Comparison of ENCODE assay signal across 37 cellular contexts in the genomic region with DNA sequence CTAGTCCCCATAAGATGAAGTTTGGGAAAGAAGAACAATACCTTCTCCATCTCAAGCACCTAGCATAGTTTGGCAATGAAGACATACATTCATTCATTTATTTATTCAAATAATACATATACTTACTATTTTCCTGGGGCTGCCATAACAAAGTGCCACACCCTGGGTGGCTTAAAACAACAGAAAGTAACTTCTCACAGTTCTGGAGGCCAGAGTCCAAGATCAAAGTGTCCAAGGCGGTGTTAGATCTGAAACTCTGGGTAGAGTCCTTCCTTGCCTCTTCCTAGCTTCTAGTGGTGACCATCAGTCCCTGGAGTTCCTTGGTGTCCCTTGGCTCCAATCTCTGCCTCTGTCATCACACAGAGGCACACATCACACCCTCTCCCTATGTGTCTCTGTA.
DNase-seq lines count a peak whose midpoint lies in the region; ATAC-seq, FAIRE-seq and TF ChIP-seq lines count a peak whose summit lies in the region.
"Had no signal": no experiment of that assay in that cellular context is flagged by ENCODE, and none has a peak within 500 bp of the region (broad histone marks: within the 10 kb centered on the region; RNA-seq: fewer than 3 reads in every experiment).

No MANE protein-coding gene starts in this region.

- intact Hi-C loops in colonic mucosa (cut with DNase I) (no loop called here), left colon (cut with DNase I, micrococcal nuclease) (no loop called here), mucosa of descending colon (cut with DNase I, micrococcal nuclease) (no loop called here)

- no peak overlapping the region for H3K27ac ChIP-seq in colonic mucosa
- H3K27ac ChIP-seq in small intestine (ENCODE audit: low read depth in 1 of 2, low read length in 1 of 2) = no peak overlapping the region
- H3K27ac ChIP-seq: 22Rv1; A549; BLaER1; BLaER1 treated with 17β-estradiol and CSF1 and Interleukin-3, amounts not matched to agents 10 nM and 100 nM; C4-2B had no signal

- peak; percentile 77 for ATAC-seq in left colon
- peak; percentile 70 for ATAC-seq in mucosa of descending colon
- ATAC-seq: A549; CD8-positive, alpha-beta T cell had no signal

- H3K36me3 Mint-ChIP-seq in type B pancreatic cell = no peaks in the 10 kb centered on the region
- H3K36me3 Mint-ChIP-seq: CD14-positive monocyte; CD4-positive, alpha-beta memory T cell; CD4-positive, CD25-positive, alpha-beta regulatory T cell; CD8-positive, alpha-beta memory T cell; CD8-positive, alpha-beta T cell had no signal

- H3K27me3 Mint-ChIP-seq in type B pancreatic cell = peaks cover 31% of the 10 kb centered on the region
- H3K27me3 Mint-ChIP-seq: CD4-positive, CD25-positive, alpha-beta regulatory T cell had no signal

- no peak overlapping the region for H3K4me3 ChIP-seq in colonic mucosa
- H3K4me3 ChIP-seq in mucosa of descending colon = no peak overlapping the region
- no peak overlapping the region for H3K4me3 ChIP-seq in small intestine (ENCODE audit: low read depth in 1 of 2, low read length in 2 of 2)
- H3K4me3 ChIP-seq: A549; BLaER1; BLaER1 treated with 17β-estradiol and CSF1 and Interleukin-3, amounts not matched to agents 10 nM and 100 nM had no signal

- no peaks in the 10 kb centered on the region for H3K4me1 Mint-ChIP-seq in type B pancreatic cell (ENCODE audit: unreplicated experiment)
- H3K4me1 Mint-ChIP-seq: CD14-positive monocyte; CD4-positive, CD25-positive, alpha-beta regulatory T cell; CD8-positive, alpha-beta memory T cell had no signal

- no peaks in the 10 kb centered on the region for H3K27me3 ChIP-seq in colonic mucosa
- H3K27me3 ChIP-seq in small intestine (ENCODE audit: control insufficient read depth in 2 of 2, insufficient read depth in 2 of 2, low read length in 2 of 2) = no peaks in the 10 kb centered on the region
- H3K27me3 ChIP-seq: BE2C; BLaER1; BLaER1 treated with 17β-estradiol and CSF1 and Interleukin-3, amounts not matched to agents 10 nM and 100 nM had no signal

- H3K4me3 Mint-ChIP-seq in type B pancreatic cell = no peak overlapping the region
- H3K4me3 Mint-ChIP-seq: B cell; CD14-positive monocyte; CD4-positive, alpha-beta memory T cell; CD4-positive, alpha-beta T cell; CD4-positive, CD25-positive, alpha-beta regulatory T cell; CD8-positive, alpha-beta T cell had no signal

- 12 to 70% (median 43%) methylated on average over 1 of the region's 1 CpG for WGBS in small intestine, 3 donors

- H3K36me3 ChIP-seq in colonic mucosa = no peaks in the 10 kb centered on the region
- no peaks in the 10 kb centered on the region for H3K36me3 ChIP-seq in mucosa of descending colon (ENCODE audit: low read depth)
- H3K36me3 ChIP-seq in small intestine (ENCODE audit: control insufficient read depth in 2 of 2, insufficient read depth in 2 of 2, low read length in 2 of 2) = no peaks in the 10 kb centered on the region
- H3K36me3 ChIP-seq: BE2C; BLaER1; BLaER1 treated with 17β-estradiol and CSF1 and Interleukin-3, amounts not matched to agents 10 nM and 100 nM had no signal

- FAIRE-seq in small intestine (lab: Jason Lieb, UNC) = no peak
- FAIRE-seq: A204.1, A549, D721Med had no signal

- H3K9me3 Mint-ChIP-seq in type B pancreatic cell = no peaks in the 10 kb centered on the region
- H3K9me3 Mint-ChIP-seq: CD4-positive, alpha-beta T cell; CD8-positive, alpha-beta memory T cell; CD8-positive, alpha-beta T cell had no signal

- no peaks in the 10 kb centered on the region for H3K4me1 ChIP-seq in colonic mucosa
- no peaks in the 10 kb centered on the region for H3K4me1 ChIP-seq in mucosa of descending colon (ENCODE audit: low read depth)
- no peaks in the 10 kb centered on the region for H3K4me1 ChIP-seq in small intestine (ENCODE audit: control insufficient read depth in 2 of 2, insufficient read depth in 1 of 2, low read depth in 1 of 2, low read length in 1 of 2)
- H3K4me1 ChIP-seq: A549, BE2C, Caco-2 had no signal

- no peak overlapping the region for H3K27ac Mint-ChIP-seq in type B pancreatic cell
- H3K27ac Mint-ChIP-seq: B cell; CD4-positive, alpha-beta memory T cell; CD4-positive, alpha-beta T cell; CD4-positive, CD25-positive, alpha-beta regulatory T cell; CD8-positive, alpha-beta memory T cell; CD8-positive, alpha-beta T cell had no signal

- no peak for TF ChIP-seq CTCF in colonic mucosa (IDR thresholded peaks at IDR 0.05)
- no peak for TF ChIP-seq CTCF in mucosa of descending colon (IDR thresholded peaks at IDR 0.05)
- TF ChIP-seq CTCF in type B pancreatic cell (conservative IDR thresholded peaks at IDR 0.05) = no peak

- H3K9me3 ChIP-seq in colonic mucosa (no peaks in the 10 kb centered on the region), mucosa of descending colon (no peaks in the 10 kb centered on the region), small intestine (ENCODE audit: control insufficient read depth, low read depth) (no peaks in the 10 kb centered on the region)
- H3K9me3 ChIP-seq: A549, BE2C, BLaER1, Caco-2 had no signal

- no peak overlapping the region for H3K9ac ChIP-seq in colonic mucosa (ENCODE audit: low read depth in 2 of 2, low read length in 2 of 2)
- H3K9ac ChIP-seq: BLaER1; BLaER1 treated with 17β-estradiol and CSF1 and Interleukin-3, amounts not matched to agents 10 nM and 100 nM had no signal

- DNase-seq in colonic mucosa = peak; percentile 28
- DNase-seq in left colon = no peak
- peak in 1 of 3 donors; percentile 53 for DNase-seq in mucosa of descending colon
- peak; percentile 6 for DNase-seq in small intestine
- no peak for DNase-seq in NCI-H526 treated with DMSO at 0.1 percent for 48 hours (lab: John Stamatoyannopoulos, UW)
- no peak for DNase-seq in dermis blood vessel endothelial cell
- DNase-seq in activated CD4-positive, alpha-beta T cell treated with anti-CD3 and anti-CD28 coated beads for 4 hours = no peak
- DNase-seq in type B pancreatic cell (ENCODE audit: extremely low spot score, unreplicated experiment) = no peak
- DNase-seq: 8988T; ACHN; AML-193; BE2C; C1 segment of cervical spinal cord; Caco-2; Calu3; CD4-positive, alpha-beta memory T cell; CD4-positive, alpha-beta T cell; CD4-positive, CD25-positive, alpha-beta regulatory T cell; CD8-positive, alpha-beta memory T cell; CD8-positive, alpha-beta T cell; COR-L47; DMS 273 treated with DMSO at 0.1 percent for 48 hours; DMS153; DMS53; DMS79; DMS79 treated with DMSO at 0.1 percent for 48 hours; DND-41; EL had no signal

Comparison
In these comparisons a context has a peak if more than half of its experiments do, and no peak if none do; other contexts are left out.
1. DNase-seq: peak in colonic mucosa (single experiment) and small intestine (single experiment); none in left colon (0 of 2), NCI-H526 treated with DMSO at 0.1 percent for 48 hours (single experiment), dermis blood vessel endothelial cell (single experiment), activated CD4-positive, alpha-beta T cell treated with anti-CD3 and anti-CD28 coated beads for 4 hours (0 of 2) and type B pancreatic cell (single experiment).